18 cellular contexts compared by ENCODE assay signal in genomic region chr12:27801630-27802029, GRCh38. TPM values are rescaled to one million over a fixed set of nuclear protein-coding genes. Genes with fewer than 3 reads are reported as not detected.
A peak's percentile ranks its signal among the peaks of the same experiment; 100 is the strongest.
DNase-seq lines count a peak whose midpoint lies in the region; ATAC-seq and TF ChIP-seq lines count a peak whose summit lies in the region.
"Had no signal": no experiment of that assay in that cellular context is flagged by ENCODE, and none has a peak within 500 bp of the region (broad histone marks: within the 10 kb centered on the region; RNA-seq: fewer than 3 reads in every experiment).

No MANE protein-coding gene starts in this region.

- H3K4me1 Mint-ChIP-seq in activated CD4-positive, alpha-beta T cell treated with anti-CD3 and anti-CD28 coated beads for 36 hours, result peaks cover 43% of the 10 kb centered on the region
- H3K4me1 Mint-ChIP-seq in MCF 10A (ENCODE audit: insufficient read depth, unreplicated experiment), result no peaks in the 10 kb centered on the region
- peaks cover 56% of the 10 kb centered on the region for H3K4me1 Mint-ChIP-seq in activated naive CD8-positive, alpha-beta T cell treated with anti-CD3 and anti-CD28 coated beads, Interleukin-2, amount 50 U/mL, for 24 hours
- H3K4me1 Mint-ChIP-seq in stimulated activated naive CD8-positive, alpha-beta T cell treated with anti-CD3 and anti-CD28 coated beads, Interleukin-15, amount 100 ng/mL, for 72 hours, result peaks cover 66% of the 10 kb centered on the region

- H3K4me3 ChIP-seq in breast epithelium, result no peak overlapping the region
- H3K4me3 ChIP-seq: BLaER1, HAP-1 had no signal

- DNase-seq in activated CD4-positive, alpha-beta T cell treated with anti-CD3 and anti-CD28 coated beads for 36 hours, result no peak
- no peak for DNase-seq in activated CD4-positive, alpha-beta T cell treated with anti-CD3 and anti-CD28 coated beads, Interleukin-2, amount 50 U/mL, for 1 hour
- no peak for DNase-seq in MCF 10A (ENCODE audit: unreplicated experiment)
- no peak for DNase-seq in breast epithelium (ENCODE audit: low spot score in 2 of 2)
- DNase-seq in activated naive CD8-positive, alpha-beta T cell treated with anti-CD3 and anti-CD28 coated beads, Interleukin-2, amount 50 U/mL, for 24 hours, result no peak
- DNase-seq in stimulated activated naive CD8-positive, alpha-beta T cell treated with anti-CD3 and anti-CD28 coated beads, Interleukin-15, amount 100 ng/mL, for 72 hours, result peak in 1 of 2 donors; percentile 15
- DNase-seq in AG08395 (ENCODE audit: low spot score), result no peak
- DNase-seq: COR-L47, DMS53, Karpas-422, NCI-H1930, NCI-H2171, NCI-H510A, RPMI8226 had no signal

- H3K27ac ChIP-seq in breast epithelium, result no peak overlapping the region
- H3K27ac ChIP-seq: 22Rv1, BLaER1 had no signal

- TF ChIP-seq CTCF in MCF 10A (IDR thresholded peaks at IDR 0.05; ENCODE audit: unreplicated experiment) (no peak), breast epithelium (IDR thresholded peaks at IDR 0.05) (no peak)

- no peaks in the 10 kb centered on the region for H3K9me3 Mint-ChIP-seq in activated CD4-positive, alpha-beta T cell treated with anti-CD3 and anti-CD28 coated beads for 36 hours (ENCODE audit: low read depth)
- no peaks in the 10 kb centered on the region for H3K9me3 Mint-ChIP-seq in MCF 10A (ENCODE audit: unreplicated experiment)
- no peaks in the 10 kb centered on the region for H3K9me3 Mint-ChIP-seq in activated naive CD8-positive, alpha-beta T cell treated with anti-CD3 and anti-CD28 coated beads, Interleukin-2, amount 50 U/mL, for 24 hours
- H3K9me3 Mint-ChIP-seq in stimulated activated naive CD8-positive, alpha-beta T cell treated with anti-CD3 and anti-CD28 coated beads, Interleukin-15, amount 100 ng/mL, for 72 hours, result no peaks in the 10 kb centered on the region

- H3K27me3 ChIP-seq in breast epithelium, result no peaks in the 10 kb centered on the region
- H3K27me3 ChIP-seq: BLaER1 had no signal

- CTCF ChIA-PET in activated CD4-positive, alpha-beta T cell treated with anti-CD3 and anti-CD28 coated beads for 36 hours (lab: Charles Lee), result interaction anchor here (8.7 kb wide), 1 partner anchor 19 kb away, joined by 79 read pairs; no protein-coding TSS in a partner anchor
- CTCF ChIA-PET in MCF 10A (lab: Yijun Ruan, JAX), result interaction anchor here (1.3 kb wide), 1 partner anchor 20 kb away, joined by 4 read pairs; no protein-coding TSS in a partner anchor

- H3K27ac Mint-ChIP-seq in activated CD4-positive, alpha-beta T cell treated with anti-CD3 and anti-CD28 coated beads for 36 hours, result peak overlapping the region; percentile 53
- no peak overlapping the region for H3K27ac Mint-ChIP-seq in MCF 10A (ENCODE audit: low read depth, unreplicated experiment)
- H3K27ac Mint-ChIP-seq in activated naive CD8-positive, alpha-beta T cell treated with anti-CD3 and anti-CD28 coated beads, Interleukin-2, amount 50 U/mL, for 24 hours, result peak overlapping the region; percentile 76
- H3K27ac Mint-ChIP-seq in stimulated activated naive CD8-positive, alpha-beta T cell treated with anti-CD3 and anti-CD28 coated beads, Interleukin-15, amount 100 ng/mL, for 72 hours, result peak overlapping the region; percentile 87 to 93

- H3K4me3 Mint-ChIP-seq in activated CD4-positive, alpha-beta T cell treated with anti-CD3 and anti-CD28 coated beads for 36 hours, result no peak overlapping the region
- H3K4me3 Mint-ChIP-seq in MCF 10A (ENCODE audit: unreplicated experiment), result no peak overlapping the region
- no peak overlapping the region for H3K4me3 Mint-ChIP-seq in activated naive CD8-positive, alpha-beta T cell treated with anti-CD3 and anti-CD28 coated beads, Interleukin-2, amount 50 U/mL, for 24 hours
- peak overlapping the region in 1 of 2 donors; percentile 69 for H3K4me3 Mint-ChIP-seq in stimulated activated naive CD8-positive, alpha-beta T cell treated with anti-CD3 and anti-CD28 coated beads, Interleukin-15, amount 100 ng/mL, for 72 hours

- no peaks in the 10 kb centered on the region for H3K4me1 ChIP-seq in breast epithelium
- H3K4me1 ChIP-seq: HAP-1 had no signal

- no peaks in the 10 kb centered on the region for H3K9me3 ChIP-seq in breast epithelium
- H3K9me3 ChIP-seq: BLaER1, HAP-1 had no signal

- no peak for TF ChIP-seq POLR2A in breast epithelium (IDR thresholded peaks at IDR 0.05)

- H3K36me3 ChIP-seq in breast epithelium, result no peaks in the 10 kb centered on the region

- BruUV-seq in MCF 10A (replicated peaks; lab: Mats Ljungman, UMichigan), result TSS peak; percentile 4

- peaks cover 34% of the 10 kb centered on the region for H3K36me3 Mint-ChIP-seq in activated CD4-positive, alpha-beta T cell treated with anti-CD3 and anti-CD28 coated beads for 36 hours (ENCODE audit: low read depth)
- H3K36me3 Mint-ChIP-seq in MCF 10A (ENCODE audit: insufficient read depth, unreplicated experiment), result peaks cover 39% of the 10 kb centered on the region
- peaks cover 27% of the 10 kb centered on the region for H3K36me3 Mint-ChIP-seq in activated naive CD8-positive, alpha-beta T cell treated with anti-CD3 and anti-CD28 coated beads, Interleukin-2, amount 50 U/mL, for 24 hours (ENCODE audit: low read depth)

- peak; percentile 38 for ATAC-seq in activated CD4-positive, alpha-beta T cell treated with anti-CD3 and anti-CD28 coated beads for 36 hours
- peak; percentile 26 for ATAC-seq in activated naive CD8-positive, alpha-beta T cell treated with anti-CD3 and anti-CD28 coated beads, Interleukin-2, amount 50 U/mL, for 24 hours
- ATAC-seq in stimulated activated naive CD8-positive, alpha-beta T cell treated with anti-CD3 and anti-CD28 coated beads, Interleukin-15, amount 100 ng/mL, for 72 hours, result peak; percentile 41
- no peak for ATAC-seq in HG03432 (IDR thresholded peaks at IDR 0.05; ENCODE audit: unreplicated experiment)

- POLR2A ChIA-PET in activated CD4-positive, alpha-beta T cell treated with anti-CD3 and anti-CD28 coated beads for 36 hours (lab: Charles Lee), result interaction anchor here (1.3 to 1.6 kb wide), 2 partner anchors 20 kb away, joined by 4 to 14 read pairs; no protein-coding TSS in a partner anchor
- POLR2A ChIA-PET in MCF 10A (lab: Yijun Ruan, JAX), result interaction anchor here (0.9 to 1.2 kb wide), 2 partner anchors 10 to 18 kb away, joined by 3 to 4 read pairs; no protein-coding TSS in a partner anchor

- intact Hi-C loops in activated CD4-positive, alpha-beta T cell treated with anti-CD3 and anti-CD28 coated beads for 36 hours (cut with DNase I, micrococcal nuclease), result loop anchor here (1.0 kb wide), 3 partner anchors 15 to 21 kb away; partner anchors contain the start of genes KLHL42 (in 1 of the 2) and MANSC4 (in 1 of the 2)
- intact Hi-C loops in MCF 10A (cut with micrococcal nuclease) (no loop called here), breast epithelium (cut with DNase I; ENCODE audit: low total_unique reads) (no loop called here)

- peaks cover 8% of the 10 kb centered on the region for H3K27me3 Mint-ChIP-seq in activated CD4-positive, alpha-beta T cell treated with anti-CD3 and anti-CD28 coated beads for 36 hours
- H3K27me3 Mint-ChIP-seq in MCF 10A (ENCODE audit: insufficient read depth, unreplicated experiment), result no peaks in the 10 kb centered on the region
- no peaks in the 10 kb centered on the region for H3K27me3 Mint-ChIP-seq in activated naive CD8-positive, alpha-beta T cell treated with anti-CD3 and anti-CD28 coated beads, Interleukin-2, amount 50 U/mL, for 24 hours
- peaks cover 11% of the 10 kb centered on the region for H3K27me3 Mint-ChIP-seq in stimulated activated naive CD8-positive, alpha-beta T cell treated with anti-CD3 and anti-CD28 coated beads, Interleukin-15, amount 100 ng/mL, for 72 hours

RNA-seq across cellular contexts. Expression of gene MANSC4, which starts 21.6 kb away (rescaled TPM):
- not detected for total RNA-seq in activated CD4-positive, alpha-beta T cell treated with anti-CD3 and anti-CD28 coated beads for 36 hours
- total RNA-seq in MCF 10A (2022), result not detected in 2 replicates
- total RNA-seq in breast epithelium, result under 1 TPM in 1 of 3 donors, not detected in 2; 0.73 TPM

RNA-seq across cellular contexts. Expression of gene KLHL42, which starts 21.6 kb away (rescaled TPM):
- total RNA-seq in activated CD4-positive, alpha-beta T cell treated with anti-CD3 and anti-CD28 coated beads for 36 hours, result 1 to 10 TPM; 7.1 to 9.2 TPM
- total RNA-seq in MCF 10A (2022), result 32.5 and 37.6 TPM in 2 replicates
- total RNA-seq in breast epithelium, result 10 to 100 TPM; 20.6 to 32.3 (median 30.8) TPM

Comparison
In these comparisons a context has a peak if more than half of its experiments do, and no peak if none do; other contexts are left out.
1. intact Hi-C loops: an anchor here in activated CD4-positive, alpha-beta T cell treated with anti-CD3 and anti-CD28 coated beads for 36 hours (1.0 kb wide); none called in MCF 10A and breast epithelium.